Comparison of ENCODE assay signal across 17 cellular contexts in the genomic region with DNA sequence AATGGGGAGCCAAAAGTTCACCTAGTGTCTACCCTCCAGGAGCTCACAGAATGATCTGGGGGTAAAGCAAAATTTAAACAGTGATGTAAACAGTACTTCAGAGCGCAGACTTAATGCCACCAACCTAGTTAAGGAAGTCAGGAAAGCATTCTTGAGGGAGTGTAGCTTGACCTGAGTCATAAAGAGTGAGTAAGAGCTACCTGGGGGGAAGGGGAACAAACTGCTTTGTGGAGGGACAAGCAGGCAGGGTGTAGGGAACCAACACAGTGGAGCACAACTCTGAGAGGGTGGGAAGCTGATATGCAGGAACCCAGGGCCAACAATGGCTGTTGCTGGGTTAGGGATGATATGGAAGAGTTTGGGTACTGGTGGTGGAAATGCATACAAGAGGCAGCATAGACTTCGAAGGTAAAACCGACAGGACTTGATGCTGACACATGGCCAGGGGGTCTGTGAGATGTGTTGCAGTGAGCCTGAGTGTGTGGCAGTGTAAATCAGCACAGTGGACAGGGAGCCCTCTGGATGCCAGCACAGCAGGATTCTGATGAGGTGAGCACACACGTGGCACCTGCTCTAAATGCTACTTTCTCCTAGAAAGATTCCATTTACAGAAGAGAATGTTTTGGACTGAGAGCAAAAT. TPM values are rescaled to one million over a fixed set of nuclear protein-coding genes. Genes with fewer than 3 reads are reported as not detected.
DNase-seq lines count a peak whose midpoint lies in the region; ATAC-seq lines count a peak whose summit lies in the region.
"Had no signal": no experiment of that assay in that cellular context is flagged by ENCODE, and none has a peak within 500 bp of the region (broad histone marks: within the 10 kb centered on the region; RNA-seq: fewer than 3 reads in every experiment).

No MANE protein-coding gene starts in this region.

- H3K27ac ChIP-seq in CD4-positive, alpha-beta memory T cell (ENCODE audit: low read depth, low read length): no peak overlapping the region
- H3K27ac ChIP-seq: C4-2B, sigmoid colon, tibial artery, VCaP had no signal

- no peaks in the 10 kb centered on the region for H3K36me3 ChIP-seq in CD4-positive, alpha-beta memory T cell (ENCODE audit: insufficient read depth, low read length)
- H3K36me3 ChIP-seq: Peyer's patch, sigmoid colon, tibial artery had no signal

- CTCF ChIA-PET in CD4-positive, alpha-beta memory T cell (lab: Charles Lee; ENCODE audit: partially characterized antibody): interaction anchor here (1.5 kb wide), 1 partner anchor 255 kb away, joined by 3 read pairs; no protein-coding TSS in a partner anchor

- peak overlapping the region in 2 of 8 donors; percentile 3 to 58 for H3K4me3 Mint-ChIP-seq in CD4-positive, alpha-beta memory T cell
- H3K4me3 Mint-ChIP-seq in activated T-helper 2 cell treated with anti-CD3 and anti-CD28 coated beads, Interferon-gamma antibody, Interleukin-2, Interleukin-4, amounts not matched to agents 10 μg/mL and 5 μg/mL and 100 μg/mL, durations not matched to agents 14 hours and 24 hours and 36 hours (ENCODE audit: low read depth): no peak overlapping the region
- H3K4me3 Mint-ChIP-seq: dendritic cell treated with granulocyte-macrophage colony-stimulating factor and Interleukin-4, amounts not matched to agents 40 ng/mL and 50 ng/mL, for 4 days had no signal

- H3K4me1 ChIP-seq in CD4-positive, alpha-beta memory T cell (ENCODE audit: insufficient read depth, low read length): peaks cover 66% of the 10 kb centered on the region

- POLR2A ChIA-PET in CD4-positive, alpha-beta memory T cell (lab: Charles Lee; ENCODE audit: partially characterized antibody): interaction anchor here (1.3 to 1.9 kb wide), 2 partner anchors 13 to 16 kb away, joined by 3 to 4 read pairs; no protein-coding TSS in a partner anchor

- H3K4me3 ChIP-seq in CD4-positive, alpha-beta memory T cell (ENCODE audit: low read length in 2 of 2): no peak overlapping the region
- H3K4me3 ChIP-seq: Peyer's patch, sigmoid colon, tibial artery had no signal

- no peak for ATAC-seq in GM19397 (IDR thresholded peaks at IDR 0.05; ENCODE audit: unreplicated experiment)
- no peak for ATAC-seq in HG03095 (IDR thresholded peaks at IDR 0.05; ENCODE audit: unreplicated experiment)

- intact Hi-C loops in CD4-positive, alpha-beta memory T cell (cut with micrococcal nuclease): loop anchor here (10.0 kb wide), 2 partner anchors 94 to 224 kb away; a partner anchor contains a TSS
- intact Hi-C loops in activated T-helper 2 cell treated with anti-CD3 and anti-CD28 coated beads, Interferon-gamma antibody, Interleukin-2, Interleukin-4, amounts not matched to agents 10 μg/mL and 5 μg/mL and 100 μg/mL, durations not matched to agents 14 hours and 24 hours and 36 hours (cut with micrococcal nuclease): no loop called here

- DNase-seq in CD4-positive, alpha-beta memory T cell: no peak
- DNase-seq in HT-29 (ENCODE audit: low spot score): peak; percentile 7
- no peak for DNase-seq in activated T-helper 2 cell treated with anti-CD3 and anti-CD28 coated beads, Interferon-gamma antibody, Interleukin-2, Interleukin-4, amounts not matched to agents 10 μg/mL and 5 μg/mL and 100 μg/mL, durations not matched to agents 14 hours and 24 hours and 36 hours (ENCODE audit: low spot score)
- DNase-seq in islet precursor cell: peak; percentile 63
- no peak for DNase-seq in NCI-H510A treated with DMSO at 0.1 percent for 48 hours (lab: John Stamatoyannopoulos, UW)
- DNase-seq in activated gamma-delta T cell (lab: John Stamatoyannopoulos, UW): no peak
- DNase-seq: activated naive CD4-positive, alpha-beta T cell treated with Interleukin-2 at 50 U/mL for 16 hours; midbrain; NCI-H2107; sigmoid colon; tibial artery had no signal

- no peaks in the 10 kb centered on the region for H3K27me3 ChIP-seq in CD4-positive, alpha-beta memory T cell (ENCODE audit: insufficient read depth, low read length)
- H3K27me3 ChIP-seq: Peyer's patch, sigmoid colon, tibial artery had no signal

- H3K4me1 Mint-ChIP-seq in CD4-positive, alpha-beta memory T cell: peaks cover 66 to 96% (median 81%) of the 10 kb centered on the region in 4 donors
- peaks cover 45% of the 10 kb centered on the region for H3K4me1 Mint-ChIP-seq in activated T-helper 2 cell treated with anti-CD3 and anti-CD28 coated beads, Interferon-gamma antibody, Interleukin-2, Interleukin-4, amounts not matched to agents 10 μg/mL and 5 μg/mL and 100 μg/mL, durations not matched to agents 14 hours and 24 hours and 36 hours (ENCODE audit: low read depth)

- peak overlapping the region in 4 of 7 donors; percentile 3 to 73 (median 64) for H3K27ac Mint-ChIP-seq in CD4-positive, alpha-beta memory T cell
- H3K27ac Mint-ChIP-seq in activated T-helper 2 cell treated with anti-CD3 and anti-CD28 coated beads, Interferon-gamma antibody, Interleukin-2, Interleukin-4, amounts not matched to agents 10 μg/mL and 5 μg/mL and 100 μg/mL, durations not matched to agents 14 hours and 24 hours and 36 hours: peak overlapping the region; percentile 4
- H3K27ac Mint-ChIP-seq: dendritic cell treated with granulocyte-macrophage colony-stimulating factor and Interleukin-4, amounts not matched to agents 40 ng/mL and 50 ng/mL, for 4 days had no signal

- peaks cover 5 to 25% of the 10 kb centered on the region in 2 donors for H3K36me3 Mint-ChIP-seq in CD4-positive, alpha-beta memory T cell
- peaks cover 23% of the 10 kb centered on the region for H3K36me3 Mint-ChIP-seq in activated T-helper 2 cell treated with anti-CD3 and anti-CD28 coated beads, Interferon-gamma antibody, Interleukin-2, Interleukin-4, amounts not matched to agents 10 μg/mL and 5 μg/mL and 100 μg/mL, durations not matched to agents 14 hours and 24 hours and 36 hours (ENCODE audit: low read depth)

- no peaks in the 10 kb centered on the region for H3K27me3 Mint-ChIP-seq in CD4-positive, alpha-beta memory T cell
- no peaks in the 10 kb centered on the region for H3K27me3 Mint-ChIP-seq in activated T-helper 2 cell treated with anti-CD3 and anti-CD28 coated beads, Interferon-gamma antibody, Interleukin-2, Interleukin-4, amounts not matched to agents 10 μg/mL and 5 μg/mL and 100 μg/mL, durations not matched to agents 14 hours and 24 hours and 36 hours (ENCODE audit: low read depth)
- H3K27me3 Mint-ChIP-seq: dendritic cell treated with granulocyte-macrophage colony-stimulating factor and Interleukin-4, amounts not matched to agents 40 ng/mL and 50 ng/mL, for 4 days had no signal

- no peaks in the 10 kb centered on the region for H3K9me3 ChIP-seq in CD4-positive, alpha-beta memory T cell (ENCODE audit: control insufficient read depth in 1 of 2, low read length in 2 of 2)
- H3K9me3 ChIP-seq: Peyer's patch, sigmoid colon, tibial artery had no signal

- H3K9me3 Mint-ChIP-seq in CD4-positive, alpha-beta memory T cell: no peaks in the 10 kb centered on the region
- no peaks in the 10 kb centered on the region for H3K9me3 Mint-ChIP-seq in activated T-helper 2 cell treated with anti-CD3 and anti-CD28 coated beads, Interferon-gamma antibody, Interleukin-2, Interleukin-4, amounts not matched to agents 10 μg/mL and 5 μg/mL and 100 μg/mL, durations not matched to agents 14 hours and 24 hours and 36 hours
- H3K9me3 Mint-ChIP-seq: dendritic cell treated with granulocyte-macrophage colony-stimulating factor and Interleukin-4, amounts not matched to agents 40 ng/mL and 50 ng/mL, for 4 days had no signal

RNA-seq across cellular contexts. Expression of a gene that starts 58.3 kb away (rescaled TPM):
- 10 to 100 TPM in 1 of 2 experiments, 1 to 10 TPM in 1; 8.8 to 10.7 TPM for total RNA-seq in CD4-positive, alpha-beta memory T cell
- under 1 TPM in 1 of 2 donors, not detected in 1; 0.23 TPM for polyA plus RNA-seq in CD4-positive, alpha-beta memory T cell
- total RNA-seq in HT-29 (2014; rRNA removed; shearing (Covaris generic)): 2.6 and 2.8 TPM in 2 replicates
- total RNA-seq in activated T-helper 2 cell treated with anti-CD3 and anti-CD28 coated beads, Interferon-gamma antibody, Interleukin-2, Interleukin-4, amounts not matched to agents 10 μg/mL and 5 μg/mL and 100 μg/mL, durations not matched to agents 14 hours and 24 hours and 36 hours: 3.5 and 3.6 TPM in 2 replicates

Comparison
In these comparisons a context has a peak if more than half of its experiments do, and no peak if none do; other contexts are left out.
1. DNase-seq: peak in HT-29 (single experiment) and islet precursor cell (single experiment); none in CD4-positive, alpha-beta memory T cell (0 of 5), activated T-helper 2 cell treated with anti-CD3 and anti-CD28 coated beads, Interferon-gamma antibody, Interleukin-2, Interleukin-4, amounts not matched to agents 10 μg/mL and 5 μg/mL and 100 μg/mL, durations not matched to agents 14 hours and 24 hours and 36 hours (single experiment), NCI-H510A treated with DMSO at 0.1 percent for 48 hours (single experiment) and activated gamma-delta T cell (single experiment).